ENCODE assay signal across 8 cellular contexts in the genomic region with DNA sequence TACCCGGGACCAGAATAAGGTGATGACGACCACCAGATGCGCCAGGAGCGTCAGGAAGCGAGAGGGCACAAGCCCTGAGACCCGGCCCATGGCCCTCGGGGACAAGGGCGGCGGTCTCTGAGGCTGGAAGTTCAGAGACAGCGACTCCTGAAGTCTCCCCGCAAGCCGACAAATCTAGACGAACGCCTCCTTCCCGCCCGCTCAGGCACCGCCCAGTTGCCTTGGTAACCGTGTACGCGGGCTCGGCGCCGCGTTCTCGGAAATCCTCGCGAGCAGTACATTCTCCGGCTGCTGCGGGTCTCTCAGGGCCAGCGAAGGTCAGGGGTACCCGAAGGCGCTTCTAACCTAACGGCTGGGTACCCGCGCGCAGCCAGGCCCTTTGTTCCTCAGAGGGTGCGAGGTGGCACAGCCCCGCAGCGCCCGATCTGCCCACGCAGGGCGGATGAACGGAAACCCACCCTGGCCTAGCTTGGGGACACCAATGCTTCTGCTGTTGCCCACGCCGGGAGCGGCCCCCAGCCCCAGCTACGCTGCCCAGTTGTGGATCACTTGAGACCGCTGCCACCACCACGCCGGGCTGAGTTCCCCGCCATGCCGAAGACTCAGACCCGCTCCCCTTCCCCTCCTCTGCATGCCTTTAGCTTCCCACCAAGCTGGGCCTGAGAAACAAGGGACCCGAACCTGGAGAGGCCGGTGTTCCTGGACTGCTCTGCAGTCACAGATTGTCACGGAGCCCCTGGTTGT. TPM values are rescaled to one million over a fixed set of nuclear protein-coding genes. Genes with fewer than 3 reads are reported as not detected.
DNase-seq lines count a peak whose midpoint lies in the region; ATAC-seq, FAIRE-seq and TF ChIP-seq lines count a peak whose summit lies in the region.

A gene (minus strand): TSS at position 184 of the 744 bp plus-strand sequence. CDS start 94 bp downstream, at position 90.

- H3K9ac ChIP-seq in Karpas-422 (ENCODE audit: low read length) = peak within 1 kb of the TSS; percentile 96

- no peaks in the 10 kb centered on the region for H3K9me3 ChIP-seq in Karpas-422 (ENCODE audit: low read length)

- in situ Hi-C loops in SK-MEL-5 (cut with HindIII; ENCODE audit: low pct_unique_long_range_greater_than_20kb, low sequenced_read_pairs) = no loop called here

- no peaks in the 10 kb centered on the region for H4K20me1 ChIP-seq in Karpas-422 (ENCODE audit: insufficient read depth, low read depth, low read length)

- peak; percentile 74 for DNase-seq in AG10803 (ENCODE audit: low read depth)
- DNase-seq in GM19239 (ENCODE audit: insufficient read length, low spot score) = no peak
- DNase-seq in Karpas-422 = peak; percentile 96
- DNase-seq in SK-MEL-5 (ENCODE audit: low read depth, low spot score) = peak; percentile 89
- peak; percentile 72 for DNase-seq in activated gamma-delta T cell treated with anti-CD3 and anti-CD28 coated beads, Interleukin-2, amount 50 U/mL, for 16 hours (ENCODE audit: low read depth)
- peak in 1 of 2 donors; percentile 68 for DNase-seq in foreskin keratinocyte
- peak; percentile 83 for DNase-seq in neural crest cell (ENCODE audit: low read depth, low spot score)
- peak in 42 of 49 donors; percentile 16 to 87 (median 60) for DNase-seq in substantia nigra (lab: John Stamatoyannopoulos, UW)

- H3K4me1 Mint-ChIP-seq in neural crest cell = peaks cover 50% of the 10 kb centered on the region

- peak within 1 kb of the TSS; percentile 92 for H3K4me2 ChIP-seq in Karpas-422 (ENCODE audit: low read depth, low read length, poor library complexity, severe bottlenecking)

- no peaks in the 10 kb centered on the region for H3K9me2 ChIP-seq in Karpas-422 (replicated peaks; ENCODE audit: insufficient read depth, low read length)

- peak within 1 kb of the TSS; percentile 92 for H3K4me3 Mint-ChIP-seq in neural crest cell

- H3K4me3 ChIP-seq in AG10803 (ENCODE audit: low read length) = peak within 1 kb of the TSS; percentile 78
- H3K4me3 ChIP-seq in Karpas-422 (ENCODE audit: low read length) = peak within 1 kb of the TSS; percentile 99

- peak; percentile 61 for ATAC-seq in foreskin keratinocyte

- no peaks in the 10 kb centered on the region for H3K36me3 ChIP-seq in Karpas-422 (ENCODE audit: insufficient read depth, low read length)

- TF ChIP-seq CTCF in AG10803 (conservative IDR thresholded peaks at IDR 0.05; ENCODE audit: low read length) (peak; percentile 22), foreskin keratinocyte (conservative IDR thresholded peaks at IDR 0.05) (peak; percentile 44), neural crest cell (conservative IDR thresholded peaks at IDR 0.05) (no peak)

- peak; percentile 82 for FAIRE-seq in GM19239 (lab: Jason Lieb, UNC)

- no peaks in the 10 kb centered on the region for H3K9me3 Mint-ChIP-seq in neural crest cell

- H3K27ac ChIP-seq in Karpas-422 (ENCODE audit: low read length) = peak within 1 kb of the TSS; percentile 80
- H3K27ac ChIP-seq in foreskin keratinocyte = peak within 1 kb of the TSS; percentile 54
- peak within 1 kb of the TSS; percentile 58 for H3K27ac ChIP-seq in substantia nigra (ENCODE audit: low read depth, low read length, poor library complexity, severe bottlenecking)

- no peaks in the 10 kb centered on the region for H3K27me3 ChIP-seq in Karpas-422 (ENCODE audit: low read length)
- no peaks in the 10 kb centered on the region for H3K27me3 ChIP-seq in foreskin keratinocyte

- H2AFZ ChIP-seq in Karpas-422 (ENCODE audit: low read length) = peak within 1 kb of the TSS; percentile 91

- H3K4me1 ChIP-seq in Karpas-422 (ENCODE audit: low read length) = peaks cover 37% of the 10 kb centered on the region
- H3K4me1 ChIP-seq in foreskin keratinocyte = no peaks in the 10 kb centered on the region

- H3K36me3 Mint-ChIP-seq in neural crest cell (ENCODE audit: low read depth) = no peaks in the 10 kb centered on the region

- H3K27ac Mint-ChIP-seq in neural crest cell (ENCODE audit: unreplicated experiment) = peak within 1 kb of the TSS; percentile 99

- peaks cover 11% of the 10 kb centered on the region for H3K79me2 ChIP-seq in Karpas-422 (ENCODE audit: low read length)

- H3K27me3 Mint-ChIP-seq in neural crest cell (ENCODE audit: low read depth) = peaks cover 8% of the 10 kb centered on the region

RNA-seq across cellular contexts. Expression of the gene that starts here (rescaled TPM):
- 70.7 and 134 TPM in 2 replicates for total RNA-seq in Karpas-422 (2014; rRNA removed; shearing (Covaris generic); ENCODE audit: low replicate concordance)
- total RNA-seq in SK-MEL-5 (2014; rRNA removed; shearing (Covaris generic)) = 17.0 and 19.1 TPM in 2 replicates
- 12.5 and 17.2 TPM in 2 replicates for polyA plus RNA-seq in SK-MEL-5 (2015; cell fraction: cytosol; rRNA removed)
- polyA plus RNA-seq in SK-MEL-5 (2015; cell fraction: nucleus; rRNA removed) = 22.1 and 27.9 TPM in 2 replicates
- 23.0 and 24.9 TPM in 2 replicates for total RNA-seq in foreskin keratinocyte
- polyA plus RNA-seq in foreskin keratinocyte = 24.1 and 25.4 TPM in 2 replicates
- total RNA-seq in neural crest cell = 41.4 and 45.7 TPM in 2 replicates
